Comparison of ENCODE assay signal across 8 cellular contexts in genomic region chr16:66872927-66873684, GRCh38. TPM values are rescaled to one million over a fixed set of nuclear protein-coding genes. Genes with fewer than 3 reads are reported as not detected.
A peak's percentile ranks its signal among the peaks of the same experiment; 100 is the strongest.
DNase-seq lines count a peak whose midpoint lies in the region; ATAC-seq and TF ChIP-seq lines count a peak whose summit lies in the region.

No MANE protein-coding gene starts in this region.

- peaks cover 3% of the 10 kb centered on the region for H3K9me3 Mint-ChIP-seq in activated CD4-positive, alpha-beta memory T cell treated with anti-CD3 and anti-CD28 coated beads, Interleukin-2, amount 10 ng/mL, durations not matched to agents 7 days and 5 days

- peak overlapping the region; percentile 82 for H3K27ac Mint-ChIP-seq in activated CD4-positive, alpha-beta memory T cell treated with anti-CD3 and anti-CD28 coated beads, Interleukin-2, amount 10 ng/mL, durations not matched to agents 7 days and 5 days

- ATAC-seq in HG03439 (IDR thresholded peaks at IDR 0.05; ENCODE audit: unreplicated experiment) (peak; percentile 89), lower lobe of right lung (peak; percentile 97 to 98)

- H3K27me3 ChIP-seq in lower lobe of right lung (ENCODE audit: low read depth): no peaks in the 10 kb centered on the region

- peak; percentile 97 for TF ChIP-seq CTCF in lower lobe of right lung (IDR thresholded peaks at IDR 0.05)

- CTCF ChIA-PET in activated CD4-positive, alpha-beta memory T cell treated with anti-CD3 and anti-CD28 coated beads, Interleukin-2, amount 10 ng/mL, durations not matched to agents 7 days and 5 days (lab: Charles Lee): interaction anchor here (0.6 to 1.8 kb wide), 30 partner anchors 9 to 321 kb away, joined by 3 to 58 read pairs (median 3); partner anchors contain the start of genes CKLF, FBXL8, NAE1 and PDP2

- H3K4me1 ChIP-seq in lower lobe of right lung: peaks cover 13% of the 10 kb centered on the region

- H3K36me3 ChIP-seq in lower lobe of right lung: no peaks in the 10 kb centered on the region

- H3K4me3 ChIP-seq in lower lobe of right lung: peak overlapping the region; percentile 51

- H3K36me3 Mint-ChIP-seq in activated CD4-positive, alpha-beta memory T cell treated with anti-CD3 and anti-CD28 coated beads, Interleukin-2, amount 10 ng/mL, durations not matched to agents 7 days and 5 days (ENCODE audit: low read depth): peaks cover 7% of the 10 kb centered on the region

- POLR2A ChIA-PET in activated CD4-positive, alpha-beta memory T cell treated with anti-CD3 and anti-CD28 coated beads, Interleukin-2, amount 10 ng/mL, durations not matched to agents 7 days and 5 days (lab: Charles Lee): interaction anchor here (0.5 to 4.0 kb wide), 11 partner anchors 16 to 1173 kb away, joined by 3 to 37 read pairs (median 4); partner anchors contain the start of genes CIAO2B, DYNC1LI2 and NAE1

- intact Hi-C loops in lower lobe of right lung (cut with DNase I): no loop called here

- H3K27me3 Mint-ChIP-seq in activated CD4-positive, alpha-beta memory T cell treated with anti-CD3 and anti-CD28 coated beads, Interleukin-2, amount 10 ng/mL, durations not matched to agents 7 days and 5 days: no peaks in the 10 kb centered on the region

- no peaks in the 10 kb centered on the region for H3K9me3 ChIP-seq in lower lobe of right lung

- peak overlapping the region; percentile 73 for H3K27ac ChIP-seq in lower lobe of right lung

- DNase-seq in C1 segment of cervical spinal cord (lab: John Stamatoyannopoulos, UW) (peak in 13 of 14 donors; percentile 43 to 84 (median 73)), GM19238 (ENCODE audit: insufficient read length, low spot score) (peak; percentile 77), NCI-H774 (lab: John Stamatoyannopoulos, UW) (peak; percentile 42), lower lobe of right lung (peak; percentile 96)
- DNase-seq in activated CD4-positive, alpha-beta memory T cell treated with anti-CD3 and anti-CD28 coated beads, Interleukin-2, amount 10 ng/mL, durations not matched to agents 7 days and 5 days: peak; percentile 96
- peak; percentile 81 for DNase-seq in effector CD4-positive, alpha-beta T cell
- DNase-seq in stimulated activated CD4-positive, alpha-beta T cell treated with anti-CD3 and anti-CD28 coated beads, TNF-alpha, amount 100 ng/mL, for 1 hour (ENCODE audit: low read depth in 3 of 3, low spot score in 1 of 3): peak; percentile 66 to 81 (median 72)

- H3K4me3 Mint-ChIP-seq in activated CD4-positive, alpha-beta memory T cell treated with anti-CD3 and anti-CD28 coated beads, Interleukin-2, amount 10 ng/mL, durations not matched to agents 7 days and 5 days: peak overlapping the region; percentile 72

- peaks cover 50% of the 10 kb centered on the region for H3K4me1 Mint-ChIP-seq in activated CD4-positive, alpha-beta memory T cell treated with anti-CD3 and anti-CD28 coated beads, Interleukin-2, amount 10 ng/mL, durations not matched to agents 7 days and 5 days

RNA-seq across cellular contexts. Expression of gene PDP2, which starts 7.2 kb away (rescaled TPM):
- 10 to 100 TPM; 30.7 to 33.9 TPM for total RNA-seq in activated CD4-positive, alpha-beta memory T cell treated with anti-CD3 and anti-CD28 coated beads, Interleukin-2, amount 10 ng/mL, durations not matched to agents 7 days and 5 days
- 16.9 TPM for total RNA-seq in lower lobe of right lung

RNA-seq across cellular contexts. Expression of gene CA7, which starts 28.9 kb away (rescaled TPM):
- under 1 TPM in 1 of 2 experiments, not detected in 1; 0.13 TPM for total RNA-seq in activated CD4-positive, alpha-beta memory T cell treated with anti-CD3 and anti-CD28 coated beads, Interleukin-2, amount 10 ng/mL, durations not matched to agents 7 days and 5 days
- total RNA-seq in lower lobe of right lung: not detected

RNA-seq across cellular contexts. Expression of gene NAE1, which starts 42.3 kb away (rescaled TPM):
- 10 to 100 TPM; 76.5 to 78.2 TPM for total RNA-seq in activated CD4-positive, alpha-beta memory T cell treated with anti-CD3 and anti-CD28 coated beads, Interleukin-2, amount 10 ng/mL, durations not matched to agents 7 days and 5 days
- 37.4 TPM for total RNA-seq in lower lobe of right lung

RNA-seq across cellular contexts. Expression of gene CDH16, which starts 45.6 kb away (rescaled TPM):
- total RNA-seq in activated CD4-positive, alpha-beta memory T cell treated with anti-CD3 and anti-CD28 coated beads, Interleukin-2, amount 10 ng/mL, durations not matched to agents 7 days and 5 days: not detected
- not detected for total RNA-seq in lower lobe of right lung

RNA-seq across cellular contexts. Expression of gene RRAD, which starts 52.2 kb away (rescaled TPM):
- 1 to 10 TPM; 1.0 to 1.3 TPM for total RNA-seq in activated CD4-positive, alpha-beta memory T cell treated with anti-CD3 and anti-CD28 coated beads, Interleukin-2, amount 10 ng/mL, durations not matched to agents 7 days and 5 days
- total RNA-seq in lower lobe of right lung: 11.8 TPM

Comparison
In these comparisons a context has a peak if more than half of its experiments do, and no peak if none do; other contexts are left out.
1. Peak in every context shown above with its lines: DNase-seq, ATAC-seq, H3K4me3 ChIP-seq and H3K27ac ChIP-seq.
2. DNase-seq: peak in every context shown above with its lines; median percentile 96 in activated CD4-positive, alpha-beta memory T cell treated with anti-CD3 and anti-CD28 coated beads, Interleukin-2, amount 10 ng/mL, durations not matched to agents 7 days and 5 days; 96 in lower lobe of right lung; 81 in effector CD4-positive, alpha-beta T cell; 77 in GM19238; 73 in C1 segment of cervical spinal cord; 72 in stimulated activated CD4-positive, alpha-beta T cell treated with anti-CD3 and anti-CD28 coated beads, TNF-alpha, amount 100 ng/mL, for 1 hour; 42 in NCI-H774.